16 cellular contexts compared by ENCODE assay signal in genomic region chr5:79111960-79112702, GRCh38. TPM values are rescaled to one million over a fixed set of nuclear protein-coding genes. Genes with fewer than 3 reads are reported as not detected.
DNase-seq lines count a peak whose midpoint lies in the region; ATAC-seq and TF ChIP-seq lines count a peak whose summit lies in the region.
"Had no signal": no experiment of that assay in that cellular context is flagged by ENCODE, and none has a peak within 500 bp of the region (broad histone marks: within the 10 kb centered on the region; RNA-seq: fewer than 3 reads in every experiment).

No MANE protein-coding gene starts in this region.

- CTCF ChIA-PET in Caco-2 (lab: Charles Lee) = interaction anchor here (0.6 kb wide), 1 partner anchor 128 kb away, joined by 3 read pairs; no protein-coding TSS in a partner anchor

- no peak overlapping the region for H3K18ac ChIP-seq in trophoblast cell (ENCODE audit: low read length)

- H3K4ac ChIP-seq in trophoblast cell (ENCODE audit: low read depth, low read length) = no peak overlapping the region

- H3K27me3 Mint-ChIP-seq in Caco-2 (ENCODE audit: insufficient read depth, unreplicated experiment) = peaks cover 9% of the 10 kb centered on the region
- peaks cover 75% of the 10 kb centered on the region for H3K27me3 Mint-ChIP-seq in brain

- no peak for TF ChIP-seq CTCF in Caco-2 (IDR thresholded peaks at IDR 0.05; ENCODE audit: insufficient read depth in 1 of 2, low read depth in 1 of 2, low read length in 1 of 2, severe bottlenecking in 1 of 2, unreplicated experiment in 1 of 2)
- TF ChIP-seq CTCF in brain (conservative IDR thresholded peaks at IDR 0.05) = no peak

- H2BK12ac ChIP-seq in trophoblast cell (ENCODE audit: low read length) = no peak overlapping the region

- no peak overlapping the region for H3K4me3 ChIP-seq in Caco-2 (ENCODE audit: low read depth, low read length)
- peak overlapping the region; percentile 73 for H3K4me3 ChIP-seq in iPS-20b (ENCODE audit: low read length)
- no peak overlapping the region for H3K4me3 ChIP-seq in trophoblast cell (ENCODE audit: low read depth, low read length)
- H3K4me3 ChIP-seq: GM12878 had no signal

- intact Hi-C loops in Caco-2 (cut with micrococcal nuclease; ENCODE audit: unreplicated experiment) = no loop called here

- H3K79me2 ChIP-seq in trophoblast cell (ENCODE audit: control insufficient read depth, insufficient read depth, low read length, poor library complexity) = no peaks in the 10 kb centered on the region

- no TSS peak for BruUV-seq in Caco-2 (replicated peaks; lab: Mats Ljungman, UMichigan)

- no peak overlapping the region for H4K12ac ChIP-seq in trophoblast cell (ENCODE audit: low read depth, low read length)

- no peak overlapping the region for H2AK5ac ChIP-seq in trophoblast cell (ENCODE audit: low read length)

- peaks cover 3% of the 10 kb centered on the region; the same call in 1 of the 2 replicates for H3K27me3 ChIP-seq in Caco-2 (replicated peaks; ENCODE audit: control insufficient read depth, insufficient read depth, low read length)
- H3K27me3 ChIP-seq in iPS-20b (ENCODE audit: insufficient read depth, low read length) = peaks cover 46% of the 10 kb centered on the region
- peaks cover 21% of the 10 kb centered on the region for H3K27me3 ChIP-seq in trophoblast cell (ENCODE audit: insufficient read depth, low read length)

- no peak overlapping the region for H3K27ac ChIP-seq in iPS-20b (ENCODE audit: low read length)
- H3K27ac ChIP-seq in trophoblast cell (ENCODE audit: low read depth, low read length) = no peak overlapping the region

- ATAC-seq in HG03095 (IDR thresholded peaks at IDR 0.05; ENCODE audit: unreplicated experiment) = no peak
- ATAC-seq: GM12878, PC-3 had no signal

- no peak overlapping the region for H4K8ac ChIP-seq in trophoblast cell (ENCODE audit: low read depth, low read length)

- DNase-seq in Caco-2 = no peak
- DNase-seq in trophoblast cell = no peak
- no peak for DNase-seq in NCI-H1092 (lab: John Stamatoyannopoulos, UW)
- DNase-seq in NCI-H2196 treated with DMSO at 0.1 percent for 48 hours (lab: John Stamatoyannopoulos, UW; ENCODE audit: unreplicated experiment) = no peak
- DNase-seq in iPS-NIHi11 (ENCODE audit: low spot score) = no peak
- DNase-seq: activated CD4-positive, CD25-positive, alpha-beta regulatory T cell treated with anti-CD3 and anti-CD28 coated beads, Interleukin-2, amount 50 U/mL, for 72 hours; activated T-cell treated with anti-CD3 and anti-CD28 coated beads for 4 hours; DMS79 treated with DMSO at 0.1 percent for 48 hours; kidney glomerular epithelial cell; nucleus accumbens; PC-3; T-helper 1 cell had no signal

- H3K27ac Mint-ChIP-seq in Caco-2 (ENCODE audit: unreplicated experiment) (no peak overlapping the region), brain (no peak overlapping the region)

- peak overlapping the region; percentile 42 for H3K4me2 ChIP-seq in trophoblast cell (ENCODE audit: low read length)

- H3K9me3 Mint-ChIP-seq in Caco-2 (ENCODE audit: unreplicated experiment) = no peaks in the 10 kb centered on the region
- peaks cover 0 to 3% (median 0%) of the 10 kb centered on the region in 5 experiments for H3K9me3 Mint-ChIP-seq in brain

- H3K9ac ChIP-seq in iPS-20b (ENCODE audit: low read depth, low read length) = peak overlapping the region; percentile 13; the same call in 1 of the 2 replicates
- H3K9ac ChIP-seq in trophoblast cell (ENCODE audit: low read length) = no peak overlapping the region

- H3K4me3 Mint-ChIP-seq in Caco-2 (ENCODE audit: unreplicated experiment) = peak overlapping the region; percentile 6
- peak overlapping the region in 3 of 5 experiments; percentile 54 to 79 (median 66) for H3K4me3 Mint-ChIP-seq in brain

- POLR2A ChIA-PET in Caco-2 (lab: Charles Lee) = no interaction called here

- WGBS in trophoblast cell (ENCODE audit: extremely low coverage, insufficient coverage, insufficient read length) = no CpG with 5 or more reads among the region's 39 CpGs

- no peaks in the 10 kb centered on the region; the same call in 1 of the 2 replicates for H3K9me3 ChIP-seq in Caco-2
- H3K9me3 ChIP-seq in iPS-20b (ENCODE audit: insufficient read depth, low read depth, low read length) = no peaks in the 10 kb centered on the region
- peaks cover 5% of the 10 kb centered on the region for H3K9me3 ChIP-seq in trophoblast cell (ENCODE audit: insufficient read depth, low read depth, low read length)

- H2BK120ac ChIP-seq in trophoblast cell (ENCODE audit: insufficient read depth, low read length, poor library complexity) = no peak overlapping the region

- H2AFZ ChIP-seq in trophoblast cell (ENCODE audit: insufficient read depth, low read length, poor library complexity) = no peak overlapping the region

- no peak overlapping the region for H3K14ac ChIP-seq in trophoblast cell (ENCODE audit: low read length)

- H3K23ac ChIP-seq in trophoblast cell (ENCODE audit: low read length) = no peak overlapping the region

- H3K79me1 ChIP-seq in trophoblast cell (ENCODE audit: low read length) = no peaks in the 10 kb centered on the region

- H4K91ac ChIP-seq in trophoblast cell (ENCODE audit: low read depth, low read length) = no peak overlapping the region

- H3K36me3 ChIP-seq in Caco-2 (ENCODE audit: control insufficient read depth, insufficient read depth, low read length) = no peaks in the 10 kb centered on the region
- H3K36me3 ChIP-seq in iPS-20b (ENCODE audit: insufficient read depth, low read depth, low read length) = no peaks in the 10 kb centered on the region
- H3K36me3 ChIP-seq in trophoblast cell (ENCODE audit: control insufficient read depth in 1 of 2, insufficient read depth in 2 of 2, low read length in 2 of 2) = no peaks in the 10 kb centered on the region

- no peak overlapping the region for H2BK5ac ChIP-seq in trophoblast cell (ENCODE audit: low read depth, low read length, poor library complexity)

- no peaks in the 10 kb centered on the region for H3K36me3 Mint-ChIP-seq in Caco-2 (ENCODE audit: insufficient read depth, unreplicated experiment)
- H3K36me3 Mint-ChIP-seq in brain = no peaks in the 10 kb centered on the region

- H3K4me1 ChIP-seq in Caco-2 = no peaks in the 10 kb centered on the region
- no peaks in the 10 kb centered on the region for H3K4me1 ChIP-seq in iPS-20b (ENCODE audit: insufficient read depth, low read length)
- H3K4me1 ChIP-seq in trophoblast cell (ENCODE audit: control insufficient read depth in 1 of 2, insufficient read depth in 2 of 2, low read length in 2 of 2) = peaks cover 0 to 6% of the 10 kb centered on the region in 2 experiments

- H3K4me1 Mint-ChIP-seq in Caco-2 (ENCODE audit: low read depth, unreplicated experiment) (no peaks in the 10 kb centered on the region), brain (no peaks in the 10 kb centered on the region)

RNA-seq across cellular contexts. Expression of gene BHMT, which starts 0.5 kb away (rescaled TPM):
- not detected in 2 replicates for total RNA-seq in Caco-2 (2022)
- polyA plus RNA-seq in brain (ENCODE audit: insufficient read depth, low read depth, low replicate concordance) = 0.24 TPM
- not detected in 2 replicates for polyA plus RNA-seq in trophoblast cell (2013)
- total RNA-seq: PC-3 had no signal
- polyA plus RNA-seq: GM12878 had no signal

RNA-seq across cellular contexts. Expression of gene BHMT2, which starts 42.6 kb away (rescaled TPM):
- total RNA-seq in Caco-2 (2022) = not detected in 2 replicates
- 1.7 TPM for polyA plus RNA-seq in brain (ENCODE audit: insufficient read depth, low read depth, low replicate concordance)
- polyA plus RNA-seq in trophoblast cell (2013) = not detected in 2 replicates
- total RNA-seq: GM12878, PC-3 had no signal
- polyA plus RNA-seq: GM12878 had no signal

RNA-seq across cellular contexts. Expression of gene DMGDH, which starts 42.7 kb away (rescaled TPM):
- 0.28 and 1.8 TPM in 2 replicates for total RNA-seq in Caco-2 (2022)
- polyA plus RNA-seq in brain (ENCODE audit: insufficient read depth, low read depth, low replicate concordance) = 1.9 TPM
- 0.21 and 0.22 TPM in 2 replicates for polyA plus RNA-seq in trophoblast cell (2013)
- total RNA-seq: PC-3 had no signal
